In the genomic region with DNA sequence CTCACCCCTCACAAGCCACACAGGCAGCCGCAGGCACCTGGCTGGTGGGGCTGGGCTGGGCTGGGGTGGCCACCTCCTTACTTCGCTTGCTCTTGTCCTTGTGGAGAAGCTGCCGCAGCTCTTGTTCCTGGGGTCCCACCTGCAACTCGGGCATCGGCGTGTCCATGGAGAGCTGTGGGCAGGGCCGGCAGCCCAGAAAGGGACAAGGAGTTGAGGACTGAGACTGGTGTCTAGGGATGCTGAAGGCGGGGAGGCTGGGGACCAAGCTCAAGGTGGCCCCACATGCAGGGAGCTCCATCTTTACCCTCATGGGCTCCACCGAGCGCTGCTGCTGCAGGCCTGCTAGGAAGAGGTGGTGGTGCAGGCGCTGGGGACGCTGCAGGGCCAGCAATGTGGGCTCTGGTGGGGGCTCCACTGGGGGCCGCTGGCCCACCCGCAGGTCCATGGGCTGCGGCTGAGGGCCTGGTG, we compare ENCODE assay signal across 19 cellular contexts. TPM values are rescaled to one million over a fixed set of nuclear protein-coding genes. Genes with fewer than 3 reads are reported as not detected.
A peak's percentile ranks its signal among the peaks of the same experiment; 100 is the strongest.
DNase-seq lines count a peak whose midpoint lies in the region; ATAC-seq and TF ChIP-seq lines count a peak whose summit lies in the region.
"Had no signal": no experiment of that assay in that cellular context is flagged by ENCODE, and none has a peak within 500 bp of the region (broad histone marks: within the 10 kb centered on the region; RNA-seq: fewer than 3 reads in every experiment).

No MANE protein-coding gene starts in this region.

- no peak overlapping the region for H3K4me3 ChIP-seq in BLaER1
- H3K4me3 ChIP-seq in GM23338, result no peak overlapping the region
- H3K4me3 ChIP-seq in skeletal muscle tissue (ENCODE audit: low read length in 3 of 3), result no peak overlapping the region
- H3K4me3 ChIP-seq in CD8-positive, alpha-beta memory T cell (ENCODE audit: low read length), result no peak overlapping the region
- H3K4me3 ChIP-seq: HAP-1, SK-N-MC, transverse colon had no signal

- H3K4me2 ChIP-seq in BLaER1, result no peak overlapping the region
- H3K4me2 ChIP-seq in GM23338, result no peak overlapping the region

- peaks cover 2% of the 10 kb centered on the region for H3K9me3 Mint-ChIP-seq in GM23338
- H3K9me3 Mint-ChIP-seq in CD8-positive, alpha-beta memory T cell, result no peaks in the 10 kb centered on the region
- H3K9me3 Mint-ChIP-seq: activated CD4-positive, alpha-beta memory T cell treated with anti-CD3 and anti-CD28 coated beads for 36 hours; activated T-cell treated with anti-CD3 and anti-CD28 coated beads, Interleukin-2, amount 50 U/mL, for 4 hours had no signal

- peaks cover 24% of the 10 kb centered on the region for H3K36me3 Mint-ChIP-seq in GM23338 (ENCODE audit: low read depth)
- H3K36me3 Mint-ChIP-seq in CD8-positive, alpha-beta memory T cell, result peaks cover 3 to 64% (median 6%) of the 10 kb centered on the region in 3 donors

- no peak overlapping the region for H3K4me3 Mint-ChIP-seq in GM23338
- H3K4me3 Mint-ChIP-seq in CD8-positive, alpha-beta memory T cell, result no peak overlapping the region
- H3K4me3 Mint-ChIP-seq: activated CD4-positive, alpha-beta memory T cell treated with anti-CD3 and anti-CD28 coated beads for 36 hours; activated T-cell treated with anti-CD3 and anti-CD28 coated beads, Interleukin-2, amount 50 U/mL, for 4 hours had no signal

- H3K27me3 ChIP-seq in BLaER1 (no peaks in the 10 kb centered on the region), GM23338 (ENCODE audit: insufficient read depth) (no peaks in the 10 kb centered on the region), skeletal muscle tissue (ENCODE audit: control insufficient read depth in 3 of 3, insufficient read depth in 3 of 3, low read length in 3 of 3) (no peaks in the 10 kb centered on the region)
- no peaks in the 10 kb centered on the region for H3K27me3 ChIP-seq in CD8-positive, alpha-beta memory T cell (ENCODE audit: insufficient read depth, low read length, poor library complexity, severe bottlenecking)
- H3K27me3 ChIP-seq: transverse colon had no signal

- H4K20me1 ChIP-seq in BLaER1 (peaks cover 75% of the 10 kb centered on the region), GM23338 (replicated peaks; ENCODE audit: insufficient read depth) (peaks cover 13% of the 10 kb centered on the region)

- H3K27me3 Mint-ChIP-seq in GM23338 (ENCODE audit: insufficient read depth, low read depth, poor library complexity), result peaks cover 7% of the 10 kb centered on the region
- no peaks in the 10 kb centered on the region for H3K27me3 Mint-ChIP-seq in CD8-positive, alpha-beta memory T cell
- H3K27me3 Mint-ChIP-seq: activated CD4-positive, alpha-beta memory T cell treated with anti-CD3 and anti-CD28 coated beads for 36 hours had no signal

- POLR2A ChIA-PET in CD8-positive, alpha-beta memory T cell (lab: Charles Lee), result no interaction called here

- H3F3A ChIP-seq in GM23338 (replicated peaks; ENCODE audit: low read depth), result no peaks in the 10 kb centered on the region

- H3K9me3 ChIP-seq in BLaER1 (no peaks in the 10 kb centered on the region), skeletal muscle tissue (ENCODE audit: control insufficient read depth in 3 of 3, low read length in 3 of 3) (no peaks in the 10 kb centered on the region)
- H3K9me3 ChIP-seq in CD8-positive, alpha-beta memory T cell (ENCODE audit: low read length), result no peaks in the 10 kb centered on the region
- H3K9me3 ChIP-seq: HAP-1, transverse colon had no signal

- peak overlapping the region; percentile 78; the same call in 1 of the 2 replicates for H3K27ac Mint-ChIP-seq in GM23338
- peak overlapping the region in 1 of 8 donors; percentile 33 for H3K27ac Mint-ChIP-seq in CD8-positive, alpha-beta memory T cell
- H3K27ac Mint-ChIP-seq: activated CD4-positive, alpha-beta memory T cell treated with anti-CD3 and anti-CD28 coated beads for 36 hours had no signal

- DNase-seq in GM23338 (ENCODE audit: low spot score) (no peak), caudate nucleus (lab: John Stamatoyannopoulos, UW) (no peak), DMS79 (lab: John Stamatoyannopoulos, UW) (no peak)
- no peak for DNase-seq in CD8-positive, alpha-beta memory T cell
- DNase-seq: activated CD4-positive, alpha-beta memory T cell treated with anti-CD3 and anti-CD28 coated beads for 36 hours; activated T-cell treated with anti-CD3 and anti-CD28 coated beads, Interleukin-2, amount 50 U/mL, for 4 hours; DMS79 treated with DMSO at 0.1 percent for 48 hours; NCI-H1105; NCI-H2081 treated with DMSO at 0.1 percent for 48 hours; NK-92 treated with Interleukin-12 subunit alpha and Interleukin-12 subunit beta, amount 100 ng/mL, for 24 hours; stimulated activated CD8-positive, alpha-beta memory T cell treated with anti-CD3 and anti-CD28 coated beads, Interleukin-4, amount 100 ng/mL, for 48 hours; T-helper 2 cell; transverse colon; WERI-Rb-1 had no signal

- CTCF ChIA-PET in CD8-positive, alpha-beta memory T cell (lab: Charles Lee), result interaction anchor here (1.2 to 13.6 kb wide), 6 partner anchors 9 to 38 kb away, joined by 3 to 170 read pairs (median 8); a partner anchor contains a TSS

- H3K4me1 Mint-ChIP-seq in GM23338, result peaks cover 48% of the 10 kb centered on the region
- H3K4me1 Mint-ChIP-seq in CD8-positive, alpha-beta memory T cell, result peaks cover 27 to 45% (median 40%) of the 10 kb centered on the region in 3 donors

- no peak overlapping the region for H2AFZ ChIP-seq in GM23338

- peaks cover 51% of the 10 kb centered on the region for H3K4me1 ChIP-seq in BLaER1
- peaks cover 3% of the 10 kb centered on the region for H3K4me1 ChIP-seq in GM23338 (ENCODE audit: insufficient read depth)
- H3K4me1 ChIP-seq in skeletal muscle tissue (ENCODE audit: control insufficient read depth in 3 of 3, insufficient read depth in 3 of 3, low read length in 3 of 3), result peaks cover 51 to 68% (median 65%) of the 10 kb centered on the region in 3 donors
- H3K4me1 ChIP-seq in CD8-positive, alpha-beta memory T cell (ENCODE audit: insufficient read depth, low read length), result peaks cover 45% of the 10 kb centered on the region
- H3K4me1 ChIP-seq: HAP-1 had no signal

- H3K36me3 ChIP-seq in BLaER1 (peaks cover 85% of the 10 kb centered on the region), GM23338 (ENCODE audit: insufficient read depth) (peaks cover 10% of the 10 kb centered on the region), skeletal muscle tissue (ENCODE audit: control insufficient read depth in 3 of 3, insufficient read depth in 3 of 3, low read length in 3 of 3) (peaks cover 30 to 47% (median 42%) of the 10 kb centered on the region in 3 donors)
- peaks cover 37% of the 10 kb centered on the region for H3K36me3 ChIP-seq in CD8-positive, alpha-beta memory T cell (ENCODE audit: insufficient read depth, low read length)

- TF ChIP-seq CTCF in GM23338 (conservative IDR thresholded peaks at IDR 0.05; ENCODE audit: low read depth in 2 of 2), result no peak

- H3K79me2 ChIP-seq in GM23338 (replicated peaks; ENCODE audit: insufficient read depth), result peaks cover 30% of the 10 kb centered on the region

- H3K27ac ChIP-seq in BLaER1 (0 out of 2 replicates have a peak overlapping the region, but pooled peaks have one; percentile 67), GM23338 (ENCODE audit: low read depth) (no peak overlapping the region), caudate nucleus (ENCODE audit: low read depth, low read length) (peak overlapping the region; percentile 91), skeletal muscle tissue (ENCODE audit: low read depth, low read length) (no peak overlapping the region)
- no peak overlapping the region for H3K27ac ChIP-seq in CD8-positive, alpha-beta memory T cell (ENCODE audit: low read depth, low read length)
- H3K27ac ChIP-seq: SK-N-MC, WERI-Rb-1 had no signal

- H3K9ac ChIP-seq in BLaER1 (no peak overlapping the region), skeletal muscle tissue (ENCODE audit: low read depth in 1 of 3, low read length in 3 of 3) (peak overlapping the region in 2 of 3 donors; percentile 70 to 74)

- no peaks in the 10 kb centered on the region for H3K9me2 ChIP-seq in GM23338 (ENCODE audit: insufficient read depth)

- ATAC-seq in GM23338 (no peak), GM18520 (IDR thresholded peaks at IDR 0.05; ENCODE audit: unreplicated experiment) (no peak)
- ATAC-seq: activated T-cell treated with anti-CD3 and anti-CD28 coated beads, Interleukin-2, amount 50 U/mL, for 4 hours had no signal

TF ChIP-seq in GM23338, 12 proteins besides CTCF, POLR2A, EP300 and RAD21:
- TF ChIP-seq ZNF114 (CRISPR knock-in tag; IDR thresholded peaks at IDR 0.05) (no peak), JUNB (IDR thresholded peaks at IDR 0.05; ENCODE audit: unreplicated experiment) (no peak), EZH2phosphoT487 (IDR thresholded peaks at IDR 0.05; ENCODE audit: unreplicated experiment) (no peak)

RNA-seq across cellular contexts. Expression of a gene that starts 21.2 kb away (rescaled TPM):
- 55.1 and 60.1 TPM in 2 replicates for total RNA-seq in GM23338 (2014; rRNA removed; shearing (Covaris generic))
- 37.3 and 41.3 TPM in 2 replicates for polyA plus RNA-seq in GM23338 (2016; fragmentation: Nextera tagmentation; extraction: Ambion mirVana)
- total RNA-seq in skeletal muscle tissue, result 21.4 TPM
- total RNA-seq in CD8-positive, alpha-beta memory T cell, result 100 to 1,000 TPM; 206 to 207 TPM
- polyA plus RNA-seq in CD8-positive, alpha-beta memory T cell, result 23.1 TPM

RNA-seq across cellular contexts. Expression of a gene that starts 25.5 kb away (rescaled TPM):
- total RNA-seq in GM23338 (2014; rRNA removed; shearing (Covaris generic)), result 9.0 and 16.8 TPM in 2 replicates
- polyA plus RNA-seq in GM23338 (2016; fragmentation: Nextera tagmentation; extraction: Ambion mirVana), result 5.8 TPM in 2 replicates
- total RNA-seq in skeletal muscle tissue, result 7.8 TPM
- total RNA-seq in CD8-positive, alpha-beta memory T cell, result 10 to 100 TPM; 10.9 to 11.5 TPM
- 9.1 TPM for polyA plus RNA-seq in CD8-positive, alpha-beta memory T cell

RNA-seq across cellular contexts. Expression of a gene that starts 39.8 kb away (rescaled TPM):
- total RNA-seq in GM23338 (2014; rRNA removed; shearing (Covaris generic)), result 10.4 and 11.8 TPM in 2 replicates
- 2.3 and 3.0 TPM in 2 replicates for polyA plus RNA-seq in GM23338 (2016; fragmentation: Nextera tagmentation; extraction: Ambion mirVana)
- total RNA-seq in skeletal muscle tissue, result 8.4 TPM
- 1 to 10 TPM in 1 of 2 experiments, under 1 TPM in 1; 0.95 to 1.1 TPM for total RNA-seq in CD8-positive, alpha-beta memory T cell
- 0.15 TPM for polyA plus RNA-seq in CD8-positive, alpha-beta memory T cell

Comparison
In these comparisons a context has a peak if more than half of its experiments do, and no peak if none do; other contexts are left out.
1. H3K27ac ChIP-seq: peak in BLaER1 (single experiment) and caudate nucleus (single experiment); none in GM23338 (single experiment), skeletal muscle tissue (single experiment) and CD8-positive, alpha-beta memory T cell (single experiment).